ENCODE assay signal across 1 cellular context in the genomic region with DNA sequence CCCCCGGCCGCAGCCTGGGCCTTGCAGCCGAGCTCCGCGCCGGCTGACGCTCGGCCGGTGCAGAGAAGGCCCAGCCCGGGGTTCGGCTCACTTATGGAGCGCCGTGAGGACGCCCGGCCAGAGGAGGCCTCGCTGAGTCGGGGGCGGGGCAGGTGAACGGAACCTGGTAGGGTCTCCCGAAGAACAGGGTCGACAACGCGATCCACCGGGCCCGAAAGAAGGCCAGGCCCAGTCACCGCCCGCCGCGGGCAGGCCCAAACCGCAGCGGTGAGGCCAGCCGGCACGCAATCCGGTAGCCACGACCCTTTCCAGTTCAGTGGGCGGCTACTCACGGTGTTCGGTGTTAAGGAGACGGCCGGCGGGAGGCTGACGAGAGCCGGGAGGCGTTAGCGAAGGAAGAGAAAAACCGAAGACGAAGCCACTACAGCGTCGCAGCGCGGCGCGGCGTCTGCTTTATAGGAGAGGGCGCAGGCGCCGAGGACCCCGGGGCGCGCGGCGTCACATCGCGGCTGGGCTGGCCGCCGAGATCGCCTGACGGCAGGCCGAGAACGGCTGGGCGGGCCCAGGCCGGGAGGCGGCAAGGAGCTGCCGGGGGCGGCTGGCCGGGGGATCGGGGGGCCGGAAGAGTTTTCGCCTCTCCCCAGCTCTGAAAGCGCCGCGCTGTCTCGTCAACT.
A peak's percentile ranks its signal among the peaks of the same experiment; 100 is the strongest.
TF ChIP-seq lines count a peak whose summit lies in the region.

A gene (minus strand): TSS at position 428 of the 674 bp plus-strand sequence. CDS start 2,928 bp downstream, outside the sequence.

TF ChIP-seq in K562, 482 proteins besides CTCF, POLR2A, EP300 and RAD21 (continued from another document and continues in another):
- TF ChIP-seq, protein P1, sequence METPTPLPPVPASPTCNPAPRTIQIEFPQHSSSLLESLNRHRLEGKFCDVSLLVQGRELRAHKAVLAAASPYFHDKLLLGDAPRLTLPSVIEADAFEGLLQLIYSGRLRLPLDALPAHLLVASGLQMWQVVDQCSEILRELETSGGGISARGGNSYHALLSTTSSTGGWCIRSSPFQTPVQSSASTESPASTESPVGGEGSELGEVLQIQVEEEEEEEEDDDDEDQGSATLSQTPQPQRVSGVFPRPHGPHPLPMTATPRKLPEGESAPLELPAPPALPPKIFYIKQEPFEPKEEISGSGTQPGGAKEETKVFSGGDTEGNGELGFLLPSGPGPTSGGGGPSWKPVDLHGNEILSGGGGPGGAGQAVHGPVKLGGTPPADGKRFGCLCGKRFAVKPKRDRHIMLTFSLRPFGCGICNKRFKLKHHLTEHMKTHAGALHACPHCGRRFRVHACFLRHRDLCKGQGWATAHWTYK (CRISPR knock-in tag; IDR thresholded peaks at IDR 0.05): peak; percentile 85; the same call in 1 of the 2 replicates
- TF ChIP-seq FOXJ2 (tag; IDR thresholded peaks at IDR 0.05) (no peak), ATF1 (CRISPR knock-in tag; IDR thresholded peaks at IDR 0.05) (no peak), ATF1 (tag; IDR thresholded peaks at IDR 0.05) (peak; percentile 93), MXI1 (IDR thresholded peaks at IDR 0.05; ENCODE audit: low read depth, low read length) (peak; percentile 44; the same call in 1 of the 2 replicates), SPI1 (IDR thresholded peaks at IDR 0.05; ENCODE audit: borderline replicate concordance, low read depth, low read length) (no peak), NR2F6 (CRISPR knock-in tag; IDR thresholded peaks at IDR 0.05) (no peak), MCM2 (IDR thresholded peaks at IDR 0.05; ENCODE audit: low read depth) (no peak), PCBP2 (IDR thresholded peaks at IDR 0.05; ENCODE audit: low read depth, low read length, poor library complexity, severe bottlenecking) (no peak), WHSC1 (IDR thresholded peaks at IDR 0.05; ENCODE audit: low read length) (no peak), CREBBP (IDR thresholded peaks at IDR 0.05; ENCODE audit: low read depth, low read length) (no peak), DMBX1 (CRISPR knock-in tag; IDR thresholded peaks at IDR 0.05; ENCODE audit: borderline replicate concordance) (no peak), ZKSCAN3 (CRISPR knock-in tag; IDR thresholded peaks at IDR 0.05) (no peak), DIDO1 (tag; IDR thresholded peaks at IDR 0.05; ENCODE audit: low read depth) (no peak), ZNF583 (CRISPR knock-in tag; IDR thresholded peaks at IDR 0.05) (no peak), DACH1 (IDR thresholded peaks at IDR 0.05; ENCODE audit: partially characterized antibody) (peak; percentile 52), ZNF785 (CRISPR knock-in tag; IDR thresholded peaks at IDR 0.05) (no peak), ZNF3 (CRISPR knock-in tag; IDR thresholded peaks at IDR 0.05) (no peak), SRSF9 (IDR thresholded peaks at IDR 0.05; ENCODE audit: borderline replicate concordance, low read depth, low read length) (no peak), NCOA1 (IDR thresholded peaks at IDR 0.05; ENCODE audit: low read depth) (no peak), POLR2B (IDR thresholded peaks at IDR 0.05; ENCODE audit: low read depth, partially characterized antibody) (peak; percentile 98), ERF (CRISPR knock-in tag; IDR thresholded peaks at IDR 0.05) (peak; percentile 81), EGR1 (conservative IDR thresholded peaks at IDR 0.05) (no peak; the same call in 1 of the 2 replicates), C11orf30 (IDR thresholded peaks at IDR 0.05; ENCODE audit: low read depth) (peak; percentile 16; the same call in 1 of the 2 replicates), NFATC3 (IDR thresholded peaks at IDR 0.05) (no peak), ETV1 (tag; conservative IDR thresholded peaks at IDR 0.05; ENCODE audit: low read depth) (no peak), ESRRA (IDR thresholded peaks at IDR 0.05; ENCODE audit: borderline replicate concordance, low read depth) (peak; percentile 58; the same call in 1 of the 2 replicates), ZNF263 (CRISPR knock-in tag; IDR thresholded peaks at IDR 0.05; ENCODE audit: borderline replicate concordance) (0 out of 2 replicates have a peak, but pooled peaks have one; percentile 43), RBM17 (IDR thresholded peaks at IDR 0.05; ENCODE audit: borderline replicate concordance, low read depth, low read length) (no peak), BCOR (IDR thresholded peaks at IDR 0.05) (peak; percentile 76), RBM25 (IDR thresholded peaks at IDR 0.05; ENCODE audit: low read depth, low read length, severe bottlenecking) (no peak), ZNF121 (CRISPR knock-in tag; conservative IDR thresholded peaks at IDR 0.05) (no peak), ZBTB8A (IDR thresholded peaks at IDR 0.05; ENCODE audit: partially characterized antibody) (no peak), ZNF830 (CRISPR knock-in tag; IDR thresholded peaks at IDR 0.05) (no peak), KDM2B (CRISPR knock-in tag; IDR thresholded peaks at IDR 0.05) (no peak), TOE1 (IDR thresholded peaks at IDR 0.05; ENCODE audit: borderline replicate concordance) (peak; percentile 54; the same call in 1 of the 2 replicates), TOE1 (CRISPR knock-in tag; IDR thresholded peaks at IDR 0.05; ENCODE audit: borderline replicate concordance, low read depth) (peak; percentile 97; the same call in 1 of the 2 replicates), EHMT2 (IDR thresholded peaks at IDR 0.05) (no peak), NRF1 (conservative IDR thresholded peaks at IDR 0.05 in 1 of 2, IDR thresholded peaks at IDR 0.05 in 1 of 2) (peak; percentile 73 to 80), MTA2 (IDR thresholded peaks at IDR 0.05; ENCODE audit: low read depth) (no peak)
- TF ChIP-seq, protein P2, sequence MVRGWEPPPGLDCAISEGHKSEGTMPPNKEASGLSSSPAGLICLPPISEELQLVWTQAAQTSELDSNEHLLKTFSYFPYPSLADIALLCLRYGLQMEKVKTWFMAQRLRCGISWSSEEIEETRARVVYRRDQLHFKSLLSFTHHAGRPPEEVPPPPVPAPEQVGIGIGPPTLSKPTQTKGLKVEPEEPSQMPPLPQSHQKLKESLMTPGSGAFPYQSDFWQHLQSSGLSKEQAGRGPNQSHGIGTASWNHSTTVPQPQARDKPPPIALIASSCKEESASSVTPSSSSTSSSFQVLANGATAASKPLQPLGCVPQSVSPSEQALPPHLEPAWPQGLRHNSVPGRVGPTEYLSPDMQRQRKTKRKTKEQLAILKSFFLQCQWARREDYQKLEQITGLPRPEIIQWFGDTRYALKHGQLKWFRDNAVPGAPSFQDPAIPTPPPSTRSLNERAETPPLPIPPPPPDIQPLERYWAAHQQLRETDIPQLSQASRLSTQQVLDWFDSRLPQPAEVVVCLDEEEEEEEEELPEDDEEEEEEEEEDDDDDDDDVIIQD (CRISPR knock-in tag; IDR thresholded peaks at IDR 0.05): no peak
- TF ChIP-seq, protein P3, sequence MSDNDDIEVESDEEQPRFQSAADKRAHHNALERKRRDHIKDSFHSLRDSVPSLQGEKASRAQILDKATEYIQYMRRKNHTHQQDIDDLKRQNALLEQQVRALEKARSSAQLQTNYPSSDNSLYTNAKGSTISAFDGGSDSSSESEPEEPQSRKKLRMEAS (CRISPR knock-in tag; IDR thresholded peaks at IDR 0.05): peak; percentile 68
- TF ChIP-seq, protein P4, sequence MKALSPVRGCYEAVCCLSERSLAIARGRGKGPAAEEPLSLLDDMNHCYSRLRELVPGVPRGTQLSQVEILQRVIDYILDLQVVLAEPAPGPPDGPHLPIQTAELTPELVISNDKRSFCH (CRISPR knock-in tag; IDR thresholded peaks at IDR 0.05): no peak
- TF ChIP-seq, protein P4 (tag; IDR thresholded peaks at IDR 0.05): no peak
- TF ChIP-seq, protein P5, sequence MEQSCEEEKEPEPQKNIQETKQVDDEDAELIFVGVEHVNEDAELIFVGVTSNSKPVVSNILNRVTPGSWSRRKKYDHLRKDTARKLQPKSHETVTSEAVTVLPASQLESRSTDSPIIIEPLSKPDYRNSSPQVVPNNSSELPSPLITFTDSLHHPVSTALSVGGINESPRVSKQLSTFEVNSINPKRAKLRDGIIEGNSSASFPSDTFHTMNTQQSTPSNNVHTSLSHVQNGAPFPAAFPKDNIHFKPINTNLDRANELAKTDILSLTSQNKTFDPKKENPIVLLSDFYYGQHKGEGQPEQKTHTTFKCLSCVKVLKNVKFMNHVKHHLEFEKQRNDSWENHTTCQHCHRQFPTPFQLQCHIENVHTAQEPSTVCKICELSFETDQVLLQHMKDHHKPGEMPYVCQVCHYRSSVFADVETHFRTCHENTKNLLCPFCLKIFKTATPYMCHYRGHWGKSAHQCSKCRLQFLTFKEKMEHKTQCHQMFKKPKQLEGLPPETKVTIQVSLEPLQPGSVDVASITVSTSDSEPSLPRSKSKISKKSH (CRISPR knock-in tag; IDR thresholded peaks at IDR 0.05): no peak
- TF ChIP-seq, protein P6, sequence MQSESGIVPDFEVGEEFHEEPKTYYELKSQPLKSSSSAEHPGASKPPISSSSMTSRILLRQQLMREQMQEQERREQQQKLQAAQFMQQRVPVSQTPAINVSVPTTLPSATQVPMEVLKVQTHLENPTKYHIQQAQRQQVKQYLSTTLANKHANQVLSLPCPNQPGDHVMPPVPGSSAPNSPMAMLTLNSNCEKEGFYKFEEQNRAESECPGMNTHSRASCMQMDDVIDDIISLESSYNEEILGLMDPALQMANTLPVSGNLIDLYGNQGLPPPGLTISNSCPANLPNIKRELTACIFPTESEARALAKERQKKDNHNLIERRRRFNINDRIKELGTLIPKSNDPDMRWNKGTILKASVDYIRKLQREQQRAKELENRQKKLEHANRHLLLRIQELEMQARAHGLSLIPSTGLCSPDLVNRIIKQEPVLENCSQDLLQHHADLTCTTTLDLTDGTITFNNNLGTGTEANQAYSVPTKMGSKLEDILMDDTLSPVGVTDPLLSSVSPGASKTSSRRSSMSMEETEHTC (IDR thresholded peaks at IDR 0.05): 0 out of 2 replicates have a peak, but pooled peaks have one; percentile 26
- TF ChIP-seq, protein P7, sequence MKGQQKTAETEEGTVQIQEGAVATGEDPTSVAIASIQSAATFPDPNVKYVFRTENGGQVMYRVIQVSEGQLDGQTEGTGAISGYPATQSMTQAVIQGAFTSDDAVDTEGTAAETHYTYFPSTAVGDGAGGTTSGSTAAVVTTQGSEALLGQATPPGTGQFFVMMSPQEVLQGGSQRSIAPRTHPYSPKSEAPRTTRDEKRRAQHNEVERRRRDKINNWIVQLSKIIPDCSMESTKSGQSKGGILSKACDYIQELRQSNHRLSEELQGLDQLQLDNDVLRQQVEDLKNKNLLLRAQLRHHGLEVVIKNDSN (CRISPR knock-in tag; IDR thresholded peaks at IDR 0.05): no peak
- TF ChIP-seq, protein P8, sequence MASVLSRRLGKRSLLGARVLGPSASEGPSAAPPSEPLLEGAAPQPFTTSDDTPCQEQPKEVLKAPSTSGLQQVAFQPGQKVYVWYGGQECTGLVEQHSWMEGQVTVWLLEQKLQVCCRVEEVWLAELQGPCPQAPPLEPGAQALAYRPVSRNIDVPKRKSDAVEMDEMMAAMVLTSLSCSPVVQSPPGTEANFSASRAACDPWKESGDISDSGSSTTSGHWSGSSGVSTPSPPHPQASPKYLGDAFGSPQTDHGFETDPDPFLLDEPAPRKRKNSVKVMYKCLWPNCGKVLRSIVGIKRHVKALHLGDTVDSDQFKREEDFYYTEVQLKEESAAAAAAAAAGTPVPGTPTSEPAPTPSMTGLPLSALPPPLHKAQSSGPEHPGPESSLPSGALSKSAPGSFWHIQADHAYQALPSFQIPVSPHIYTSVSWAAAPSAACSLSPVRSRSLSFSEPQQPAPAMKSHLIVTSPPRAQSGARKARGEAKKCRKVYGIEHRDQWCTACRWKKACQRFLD (CRISPR knock-in tag; IDR thresholded peaks at IDR 0.05): 0 out of 2 replicates have a peak, but pooled peaks have one; percentile 11
- TF ChIP-seq, protein P9, sequence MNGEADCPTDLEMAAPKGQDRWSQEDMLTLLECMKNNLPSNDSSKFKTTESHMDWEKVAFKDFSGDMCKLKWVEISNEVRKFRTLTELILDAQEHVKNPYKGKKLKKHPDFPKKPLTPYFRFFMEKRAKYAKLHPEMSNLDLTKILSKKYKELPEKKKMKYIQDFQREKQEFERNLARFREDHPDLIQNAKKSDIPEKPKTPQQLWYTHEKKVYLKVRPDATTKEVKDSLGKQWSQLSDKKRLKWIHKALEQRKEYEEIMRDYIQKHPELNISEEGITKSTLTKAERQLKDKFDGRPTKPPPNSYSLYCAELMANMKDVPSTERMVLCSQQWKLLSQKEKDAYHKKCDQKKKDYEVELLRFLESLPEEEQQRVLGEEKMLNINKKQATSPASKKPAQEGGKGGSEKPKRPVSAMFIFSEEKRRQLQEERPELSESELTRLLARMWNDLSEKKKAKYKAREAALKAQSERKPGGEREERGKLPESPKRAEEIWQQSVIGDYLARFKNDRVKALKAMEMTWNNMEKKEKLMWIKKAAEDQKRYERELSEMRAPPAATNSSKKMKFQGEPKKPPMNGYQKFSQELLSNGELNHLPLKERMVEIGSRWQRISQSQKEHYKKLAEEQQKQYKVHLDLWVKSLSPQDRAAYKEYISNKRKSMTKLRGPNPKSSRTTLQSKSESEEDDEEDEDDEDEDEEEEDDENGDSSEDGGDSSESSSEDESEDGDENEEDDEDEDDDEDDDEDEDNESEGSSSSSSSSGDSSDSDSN (IDR thresholded peaks at IDR 0.05; ENCODE audit: borderline replicate concordance in 1 of 2, low read depth in 2 of 2, low read length in 2 of 2): peak; percentile 70 to 91; a peak in 3 of 4 replicates
- TF ChIP-seq, protein P10, sequence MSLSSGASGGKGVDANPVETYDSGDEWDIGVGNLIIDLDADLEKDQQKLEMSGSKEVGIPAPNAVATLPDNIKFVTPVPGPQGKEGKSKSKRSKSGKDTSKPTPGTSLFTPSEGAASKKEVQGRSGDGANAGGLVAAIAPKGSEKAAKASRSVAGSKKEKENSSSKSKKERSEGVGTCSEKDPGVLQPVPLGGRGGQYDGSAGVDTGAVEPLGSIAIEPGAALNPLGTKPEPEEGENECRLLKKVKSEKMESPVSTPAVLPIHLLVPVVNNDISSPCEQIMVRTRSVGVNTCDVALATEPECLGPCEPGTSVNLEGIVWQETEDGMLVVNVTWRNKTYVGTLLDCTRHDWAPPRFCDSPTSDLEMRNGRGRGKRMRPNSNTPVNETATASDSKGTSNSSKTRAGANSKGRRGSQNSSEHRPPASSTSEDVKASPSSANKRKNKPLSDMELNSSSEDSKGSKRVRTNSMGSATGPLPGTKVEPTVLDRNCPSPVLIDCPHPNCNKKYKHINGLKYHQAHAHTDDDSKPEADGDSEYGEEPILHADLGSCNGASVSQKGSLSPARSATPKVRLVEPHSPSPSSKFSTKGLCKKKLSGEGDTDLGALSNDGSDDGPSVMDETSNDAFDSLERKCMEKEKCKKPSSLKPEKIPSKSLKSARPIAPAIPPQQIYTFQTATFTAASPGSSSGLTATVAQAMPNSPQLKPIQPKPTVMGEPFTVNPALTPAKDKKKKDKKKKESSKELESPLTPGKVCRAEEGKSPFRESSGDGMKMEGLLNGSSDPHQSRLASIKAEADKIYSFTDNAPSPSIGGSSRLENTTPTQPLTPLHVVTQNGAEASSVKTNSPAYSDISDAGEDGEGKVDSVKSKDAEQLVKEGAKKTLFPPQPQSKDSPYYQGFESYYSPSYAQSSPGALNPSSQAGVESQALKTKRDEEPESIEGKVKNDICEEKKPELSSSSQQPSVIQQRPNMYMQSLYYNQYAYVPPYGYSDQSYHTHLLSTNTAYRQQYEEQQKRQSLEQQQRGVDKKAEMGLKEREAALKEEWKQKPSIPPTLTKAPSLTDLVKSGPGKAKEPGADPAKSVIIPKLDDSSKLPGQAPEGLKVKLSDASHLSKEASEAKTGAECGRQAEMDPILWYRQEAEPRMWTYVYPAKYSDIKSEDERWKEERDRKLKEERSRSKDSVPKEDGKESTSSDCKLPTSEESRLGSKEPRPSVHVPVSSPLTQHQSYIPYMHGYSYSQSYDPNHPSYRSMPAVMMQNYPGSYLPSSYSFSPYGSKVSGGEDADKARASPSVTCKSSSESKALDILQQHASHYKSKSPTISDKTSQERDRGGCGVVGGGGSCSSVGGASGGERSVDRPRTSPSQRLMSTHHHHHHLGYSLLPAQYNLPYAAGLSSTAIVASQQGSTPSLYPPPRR (CRISPR knock-in tag; IDR thresholded peaks at IDR 0.05; ENCODE audit: borderline replicate concordance): peak; percentile 96
